1 cellular context compared by ENCODE assay signal in genomic region chr6:109382576-109383437, GRCh38.
TF ChIP-seq lines count a peak whose summit lies in the region.

No MANE protein-coding gene starts in this region.

TF ChIP-seq in SK-N-SH, 30 proteins besides CTCF, POLR2A, EP300 and RAD21 (continued from another document):
- no peak for TF ChIP-seq IRF3 (IDR thresholded peaks at IDR 0.05; ENCODE audit: low read depth, low read length)
- TF ChIP-seq SMC3 (IDR thresholded peaks at IDR 0.05; ENCODE audit: low read depth, low read length) = peak; percentile 57
- TF ChIP-seq USF1 (IDR thresholded peaks at IDR 0.05; ENCODE audit: borderline replicate concordance, low read depth) = peak; percentile 93
- peak; percentile 73 for TF ChIP-seq GABPA (IDR thresholded peaks at IDR 0.05; ENCODE audit: low read depth)
- no peak for TF ChIP-seq CHD2 (IDR thresholded peaks at IDR 0.05; ENCODE audit: low read length, partially characterized antibody)
- TF ChIP-seq MXI1 (IDR thresholded peaks at IDR 0.05; ENCODE audit: low read depth, low read length) = peak; percentile 95
- TF ChIP-seq TAF1 (IDR thresholded peaks at IDR 0.05; ENCODE audit: borderline replicate concordance, low read depth, low read length) = peak; percentile 35; the same call in 1 of the 2 replicates
- TF ChIP-seq FOXJ3 (CRISPR knock-in tag; IDR thresholded peaks at IDR 0.05) = no peak
- 0 out of 2 replicates have a peak, but pooled peaks have one; percentile 21 for TF ChIP-seq TEAD4 (IDR thresholded peaks at IDR 0.05; ENCODE audit: borderline replicate concordance, insufficient read depth)
